In genomic region chrX:154013614-154014360, GRCh38 we compare ENCODE assay signal across 8 cellular contexts. TPM values are rescaled to one million over a fixed set of nuclear protein-coding genes. Genes with fewer than 3 reads are reported as not detected.
DNase-seq lines count a peak whose midpoint lies in the region; ATAC-seq, FAIRE-seq and TF ChIP-seq lines count a peak whose summit lies in the region.
"Had no signal": no experiment of that assay in that cellular context is flagged by ENCODE, and none has a peak within 500 bp of the region (broad histone marks: within the 10 kb centered on the region; RNA-seq: fewer than 3 reads in every experiment).

No MANE protein-coding gene starts in this region.

- H3K9me3 ChIP-seq in mesenchymal stem cell (ENCODE audit: control insufficient read depth, low read length) = no peaks in the 10 kb centered on the region

- H2AFZ ChIP-seq in mesenchymal stem cell (ENCODE audit: low read depth, low read length) = no peak overlapping the region

- no peak overlapping the region for H3K4me3 Mint-ChIP-seq in activated B cell treated with CpG ODN at 0.5 μM for 24 hours
- no peak overlapping the region for H3K4me3 Mint-ChIP-seq in type B pancreatic cell

- no peak overlapping the region for H2AK5ac ChIP-seq in mesenchymal stem cell (ENCODE audit: low read length, severe bottlenecking)

- H2BK5ac ChIP-seq in mesenchymal stem cell (ENCODE audit: low read depth, low read length, poor library complexity, severe bottlenecking) = no peak overlapping the region

- no peak overlapping the region for H4K91ac ChIP-seq in mesenchymal stem cell (ENCODE audit: low read length)

- H2BK12ac ChIP-seq in mesenchymal stem cell (ENCODE audit: low read length in 2 of 2) = no peak overlapping the region

- H3K27me3 ChIP-seq in GM06990 (replicated peaks; ENCODE audit: control insufficient read depth, insufficient read depth, low read length) = no peaks in the 10 kb centered on the region
- H3K27me3 ChIP-seq in mesenchymal stem cell (ENCODE audit: control insufficient read depth in 1 of 2, insufficient read depth in 1 of 2, low read length in 2 of 2) = peaks cover 0 to 7% of the 10 kb centered on the region in 2 experiments

- H2BK120ac ChIP-seq in mesenchymal stem cell (ENCODE audit: low read depth, low read length) = no peak overlapping the region

- no peak overlapping the region for H3K4ac ChIP-seq in mesenchymal stem cell (ENCODE audit: low read depth in 1 of 2, low read length in 2 of 2)

- peak; percentile 89 for TF ChIP-seq CTCF in GM06990 (IDR thresholded peaks at IDR 0.05; ENCODE audit: insufficient read depth, low read length, poor library complexity, severe bottlenecking)
- no peak for TF ChIP-seq CTCF in activated B cell treated with CpG ODN at 0.5 μM for 24 hours (IDR thresholded peaks at IDR 0.05)
- TF ChIP-seq CTCF in coronary artery (IDR thresholded peaks at IDR 0.05) = peak; percentile 92
- peak; percentile 85 for TF ChIP-seq CTCF in type B pancreatic cell (conservative IDR thresholded peaks at IDR 0.05)

- H3K4me2 ChIP-seq in mesenchymal stem cell (ENCODE audit: low read length, poor library complexity, severe bottlenecking) = no peak overlapping the region

- DNase-seq in GM06990 (ENCODE audit: extremely low read depth, insufficient read length) (no peak), HTR-8/SVneo (ENCODE audit: insufficient read length, low spot score) (peak; percentile 34), activated B cell treated with CpG ODN at 0.5 μM for 24 hours (peak; percentile 32), coronary artery (ENCODE audit: low spot score) (no peak), mesenchymal stem cell (peak; percentile 29), type B pancreatic cell (ENCODE audit: extremely low spot score, unreplicated experiment) (no peak)

- H3K79me1 ChIP-seq in mesenchymal stem cell (replicated peaks; ENCODE audit: low read length, poor library complexity, severe bottlenecking) = peaks cover 17% of the 10 kb centered on the region

- FAIRE-seq in HTR-8/SVneo (lab: Jason Lieb, UNC) = no peak
- FAIRE-seq: TTC549 had no signal

- H3K14ac ChIP-seq in mesenchymal stem cell (ENCODE audit: low read length in 2 of 2) = no peak overlapping the region

- CTCF ChIA-PET in activated B cell treated with CpG ODN at 0.5 μM for 24 hours (lab: Charles Lee) = interaction anchor here (1.0 to 1.9 kb wide), 7 partner anchors 12 to 89 kb away, joined by 3 to 7 read pairs (median 5); partner anchors contain the start of gene HCFC1

- ATAC-seq in activated B cell treated with CpG ODN at 0.5 μM for 24 hours (ENCODE audit: low read depth) (peak; percentile 76), HG02798 (IDR thresholded peaks at IDR 0.05; ENCODE audit: poor library complexity, unreplicated experiment) (no peak)

- POLR2A ChIA-PET in activated B cell treated with CpG ODN at 0.5 μM for 24 hours (lab: Charles Lee) = interaction anchor here (1.2 to 3.4 kb wide), 7 partner anchors 11 to 384 kb away, joined by 3 to 17 read pairs (median 4); partner anchors contain the start of genes HCFC1 and RPL10

- H4K8ac ChIP-seq in mesenchymal stem cell (ENCODE audit: low read length) = no peak overlapping the region

- H3K36me3 Mint-ChIP-seq in activated B cell treated with CpG ODN at 0.5 μM for 24 hours (ENCODE audit: low read depth) (peaks cover 42% of the 10 kb centered on the region), type B pancreatic cell (no peaks in the 10 kb centered on the region)

- no peak overlapping the region for H3K27ac ChIP-seq in coronary artery
- no peak overlapping the region for H3K27ac ChIP-seq in mesenchymal stem cell (ENCODE audit: low read length, poor library complexity, severe bottlenecking)

- H3K36me3 ChIP-seq in GM06990 (ENCODE audit: control insufficient read depth, insufficient read depth, low read length) = peaks cover 13% of the 10 kb centered on the region
- H3K36me3 ChIP-seq in mesenchymal stem cell (ENCODE audit: control insufficient read depth in 1 of 2, insufficient read depth in 2 of 2, low read depth in 1 of 2, low read length in 2 of 2) = peaks cover 60 to 75% of the 10 kb centered on the region in 2 experiments

- H3K4me1 Mint-ChIP-seq in activated B cell treated with CpG ODN at 0.5 μM for 24 hours = peaks cover 31% of the 10 kb centered on the region
- no peaks in the 10 kb centered on the region for H3K4me1 Mint-ChIP-seq in type B pancreatic cell (ENCODE audit: unreplicated experiment)

- no peak overlapping the region for H3K18ac ChIP-seq in mesenchymal stem cell (ENCODE audit: low read depth in 1 of 2, low read length in 2 of 2)

- H3K9me3 Mint-ChIP-seq in activated B cell treated with CpG ODN at 0.5 μM for 24 hours = no peaks in the 10 kb centered on the region
- H3K9me3 Mint-ChIP-seq in type B pancreatic cell = no peaks in the 10 kb centered on the region

- intact Hi-C loops in activated B cell treated with CpG ODN at 0.5 μM for 24 hours (cut with micrococcal nuclease) = loop anchor here (1.0 to 2.0 kb wide), 2 partner anchors 38 to 521 kb away; no protein-coding TSS in a partner anchor

- 57% methylated on average over 15 of the region's 20 CpGs for WGBS in mesenchymal stem cell

- peak overlapping the region; percentile 35 for H3K27ac Mint-ChIP-seq in activated B cell treated with CpG ODN at 0.5 μM for 24 hours
- no peak overlapping the region for H3K27ac Mint-ChIP-seq in type B pancreatic cell

- no peaks in the 10 kb centered on the region for H3K27me3 Mint-ChIP-seq in activated B cell treated with CpG ODN at 0.5 μM for 24 hours
- H3K27me3 Mint-ChIP-seq in type B pancreatic cell = no peaks in the 10 kb centered on the region

- H3K4me1 ChIP-seq in mesenchymal stem cell (ENCODE audit: control insufficient read depth, insufficient read depth, low read depth, low read length) = peaks cover 16% of the 10 kb centered on the region

- H3K9ac ChIP-seq in mesenchymal stem cell (ENCODE audit: low read length) = no peak overlapping the region

- H3K4me3 ChIP-seq in GM06990 (replicated peaks; ENCODE audit: low read depth, low read length) (no peak overlapping the region), coronary artery (no peak overlapping the region), mesenchymal stem cell (ENCODE audit: insufficient read depth in 1 of 2, low read depth in 1 of 2, low read length in 2 of 2) (no peak overlapping the region)

- no peak overlapping the region for H3K23ac ChIP-seq in mesenchymal stem cell (ENCODE audit: low read length in 2 of 2)

- H2BK15ac ChIP-seq in mesenchymal stem cell (ENCODE audit: low read depth, poor library complexity, severe bottlenecking) = no peak overlapping the region

RNA-seq across cellular contexts. Expression of gene IRAK1, which starts 5.9 kb away (rescaled TPM):
- total RNA-seq in activated B cell treated with CpG ODN at 0.5 μM for 24 hours (134 and 146 TPM in 2 replicates), type B pancreatic cell (ENCODE audit: low replicate concordance) (83.8 and 86.1 TPM in 2 replicates)
- polyA plus RNA-seq in mesenchymal stem cell (2013, experiment 1 of 2) = 92.3 TPM
- 88.1 TPM for polyA plus RNA-seq in mesenchymal stem cell (2013, experiment 2 of 2)

RNA-seq across cellular contexts. Expression of gene TMEM187, which starts 41.2 kb away (rescaled TPM):
- total RNA-seq in activated B cell treated with CpG ODN at 0.5 μM for 24 hours (2.0 and 2.9 TPM in 2 replicates), type B pancreatic cell (ENCODE audit: low replicate concordance) (14.4 and 15.2 TPM in 2 replicates)
- polyA plus RNA-seq in mesenchymal stem cell (2013, experiment 1 of 2) = 5.8 TPM
- 5.5 TPM for polyA plus RNA-seq in mesenchymal stem cell (2013, experiment 2 of 2)

RNA-seq across cellular contexts. Expression of gene HCFC1, which starts 42.2 kb away (rescaled TPM):
- total RNA-seq in activated B cell treated with CpG ODN at 0.5 μM for 24 hours (72.5 and 79.4 TPM in 2 replicates), type B pancreatic cell (ENCODE audit: low replicate concordance) (81.2 and 98.0 TPM in 2 replicates)
- 27.2 TPM for polyA plus RNA-seq in mesenchymal stem cell (2013, experiment 1 of 2)
- 23.7 TPM for polyA plus RNA-seq in mesenchymal stem cell (2013, experiment 2 of 2)

Comparison
In these comparisons a context has a peak if more than half of its experiments do, and no peak if none do; other contexts are left out.
1. DNase-seq: peak in HTR-8/SVneo (single experiment), activated B cell treated with CpG ODN at 0.5 μM for 24 hours (single experiment) and mesenchymal stem cell (single experiment); none in GM06990 (single experiment), coronary artery (single experiment) and type B pancreatic cell (single experiment).